ENCODE assay signal across 1 cellular context in genomic region chr19:35629332-35629633, GRCh38.
TF ChIP-seq lines count a peak whose summit lies in the region.

No MANE protein-coding gene starts in this region.

TF ChIP-seq in endothelial cell of umbilical vein, 7 proteins besides CTCF, POLR2A, EP300 and RAD21 (continued from another document):
- TF ChIP-seq MAX (IDR thresholded peaks at IDR 0.05; ENCODE audit: insufficient read depth, insufficient read length) (no peak), POLR2AphosphoS5 (IDR thresholded peaks at IDR 0.05; ENCODE audit: insufficient read depth, low read depth, low read length) (no peak), EZH2 (IDR thresholded peaks at IDR 0.05; ENCODE audit: borderline replicate concordance, low read depth, low read length, severe bottlenecking) (no peak), FOS (IDR thresholded peaks at IDR 0.05; ENCODE audit: borderline replicate concordance, insufficient read depth, low read length) (no peak), GATA2 (IDR thresholded peaks at IDR 0.05; ENCODE audit: insufficient read depth, insufficient read length, low read depth, low read length) (no peak), JUN (IDR thresholded peaks at IDR 0.05; ENCODE audit: borderline replicate concordance, insufficient read depth, insufficient read length, low read depth) (no peak)
